Comparison of ENCODE assay signal across 1 cellular context in genomic region chr4:186726440-186727148, GRCh38.
TF ChIP-seq lines count a peak whose summit lies in the region.

No MANE protein-coding gene starts in this region.

TF ChIP-seq in HepG2, 621 proteins besides CTCF, POLR2A, EP300 and RAD21 (continued from another document and continues in another):
- TF ChIP-seq ZNF660 (CRISPR knock-in tag; IDR thresholded peaks at IDR 0.05; ENCODE audit: borderline replicate concordance, low read depth), result no peak; the same call in 1 of the 2 replicates
- 0 out of 2 replicates have a peak, but pooled peaks have one; percentile 55 for TF ChIP-seq ZNF746 (CRISPR knock-in tag; IDR thresholded peaks at IDR 0.05)
- no peak; the same call in 1 of the 2 replicates for TF ChIP-seq MYPOP (CRISPR knock-in tag; IDR thresholded peaks at IDR 0.05)
- TF ChIP-seq ZNF841 (CRISPR knock-in tag; IDR thresholded peaks at IDR 0.05; ENCODE audit: borderline replicate concordance), result 0 out of 2 replicates have a peak, but pooled peaks have one; percentile 6
- TF ChIP-seq ZFP36L1 (CRISPR knock-in tag; IDR thresholded peaks at IDR 0.05), result 0 out of 2 replicates have a peak, but pooled peaks have one; percentile 73
- TF ChIP-seq KDM1A (CRISPR knock-in tag; IDR thresholded peaks at IDR 0.05), result no peak
- no peak for TF ChIP-seq ZNF383 (CRISPR knock-in tag; IDR thresholded peaks at IDR 0.05; ENCODE audit: borderline replicate concordance)
- TF ChIP-seq ZBTB14 (CRISPR knock-in tag; IDR thresholded peaks at IDR 0.05), result peak; percentile 29; the same call in 1 of the 2 replicates
- no peak for TF ChIP-seq SOX6 (IDR thresholded peaks at IDR 0.05)
- peak; percentile 33; the same call in 1 of the 2 replicates for TF ChIP-seq SOX6 (CRISPR knock-in tag; IDR thresholded peaks at IDR 0.05)
- 0 out of 2 replicates have a peak, but pooled peaks have one; percentile 59 for TF ChIP-seq DNMT1 (CRISPR knock-in tag; IDR thresholded peaks at IDR 0.05)
- TF ChIP-seq REL (CRISPR knock-in tag; conservative IDR thresholded peaks at IDR 0.05), result no peak
- no peak for TF ChIP-seq ZNF24 (IDR thresholded peaks at IDR 0.05)
- no peak for TF ChIP-seq MAFF (IDR thresholded peaks at IDR 0.05; ENCODE audit: low read depth, low read length)
- no peak for TF ChIP-seq CEBPZ (IDR thresholded peaks at IDR 0.05; ENCODE audit: low read length)
- peak; percentile 87 for TF ChIP-seq MXD3 (CRISPR knock-in tag; IDR thresholded peaks at IDR 0.05)
- TF ChIP-seq NR3C1 (CRISPR knock-in tag; IDR thresholded peaks at IDR 0.05), result no peak
- no peak for TF ChIP-seq ZNF513 (CRISPR knock-in tag; conservative IDR thresholded peaks at IDR 0.05)
- TF ChIP-seq CCAR2 (optimal IDR thresholded peaks at IDR 0.05; ENCODE audit: low read depth, low read length), result no peak
- TF ChIP-seq PBX2 (CRISPR knock-in tag; IDR thresholded peaks at IDR 0.05), result no peak
- no peak for TF ChIP-seq NFIB (CRISPR knock-in tag; IDR thresholded peaks at IDR 0.05; ENCODE audit: borderline replicate concordance)
- TF ChIP-seq SMARCC2 (IDR thresholded peaks at IDR 0.05), result no peak
- TF ChIP-seq BRF2 (CRISPR knock-in tag; IDR thresholded peaks at IDR 0.05), result peak; percentile 71; the same call in 1 of the 2 replicates
- 0 out of 2 replicates have a peak, but pooled peaks have one; percentile 84 for TF ChIP-seq ATF5 (CRISPR knock-in tag; IDR thresholded peaks at IDR 0.05; ENCODE audit: low read depth)
- no peak for TF ChIP-seq ZKSCAN1 (IDR thresholded peaks at IDR 0.05; ENCODE audit: low read length)
- TF ChIP-seq SPEN (CRISPR knock-in tag; IDR thresholded peaks at IDR 0.05; ENCODE audit: low read depth), result peak; percentile 74
- no peak for TF ChIP-seq LCORL (IDR thresholded peaks at IDR 0.05)
- peak; percentile 40; the same call in 1 of the 2 replicates for TF ChIP-seq LCORL (CRISPR knock-in tag; IDR thresholded peaks at IDR 0.05)
- TF ChIP-seq ZNF792 (CRISPR knock-in tag; IDR thresholded peaks at IDR 0.05), result peak; percentile 83
- no peak for TF ChIP-seq ZBTB39 (CRISPR knock-in tag; IDR thresholded peaks at IDR 0.05)
- no peak; the same call in 1 of the 2 replicates for TF ChIP-seq CENPBD1 (CRISPR knock-in tag; IDR thresholded peaks at IDR 0.05; ENCODE audit: borderline replicate concordance, low read depth)
- TF ChIP-seq ATAD3A (CRISPR knock-in tag; IDR thresholded peaks at IDR 0.05), result no peak
- TF ChIP-seq THAP7 (CRISPR knock-in tag; IDR thresholded peaks at IDR 0.05), result no peak
- TF ChIP-seq ETS1 (CRISPR knock-in tag; IDR thresholded peaks at IDR 0.05), result no peak
- TF ChIP-seq FOXA3 (CRISPR knock-in tag; IDR thresholded peaks at IDR 0.05), result peak; percentile 58
- TF ChIP-seq ZNF160 (CRISPR knock-in tag; IDR thresholded peaks at IDR 0.05), result no peak
- TF ChIP-seq SNAPC5 (CRISPR knock-in tag; IDR thresholded peaks at IDR 0.05; ENCODE audit: borderline replicate concordance), result peak; percentile 76; the same call in 1 of the 2 replicates
- no peak for TF ChIP-seq SRF (IDR thresholded peaks at IDR 0.05; ENCODE audit: low read depth, low read length)
- peak; percentile 70; the same call in 1 of the 2 replicates for TF ChIP-seq PCBP1 (IDR thresholded peaks at IDR 0.05; ENCODE audit: borderline replicate concordance, low read depth, low read length)
- peak; percentile 27; the same call in 1 of the 2 replicates for TF ChIP-seq CCDC6 (CRISPR knock-in tag; IDR thresholded peaks at IDR 0.05)
- TF ChIP-seq HDAC6 (IDR thresholded peaks at IDR 0.05; ENCODE audit: low read depth, low read length), result no peak
- no peak; the same call in 1 of the 2 replicates for TF ChIP-seq ZBTB2 (CRISPR knock-in tag; IDR thresholded peaks at IDR 0.05; ENCODE audit: low read depth)
- TF ChIP-seq ZNF3 (CRISPR knock-in tag; IDR thresholded peaks at IDR 0.05), result no peak; the same call in 1 of the 2 replicates
- no peak for TF ChIP-seq ZNF550 (CRISPR knock-in tag; IDR thresholded peaks at IDR 0.05; ENCODE audit: borderline replicate concordance)
- peak; percentile 59; the same call in 1 of the 2 replicates for TF ChIP-seq TFAP4 (IDR thresholded peaks at IDR 0.05; ENCODE audit: borderline replicate concordance, low read depth)
- peak; percentile 83 for TF ChIP-seq PHF8 (CRISPR knock-in tag; IDR thresholded peaks at IDR 0.05)
